9 cellular contexts compared by ENCODE assay signal in the genomic region with DNA sequence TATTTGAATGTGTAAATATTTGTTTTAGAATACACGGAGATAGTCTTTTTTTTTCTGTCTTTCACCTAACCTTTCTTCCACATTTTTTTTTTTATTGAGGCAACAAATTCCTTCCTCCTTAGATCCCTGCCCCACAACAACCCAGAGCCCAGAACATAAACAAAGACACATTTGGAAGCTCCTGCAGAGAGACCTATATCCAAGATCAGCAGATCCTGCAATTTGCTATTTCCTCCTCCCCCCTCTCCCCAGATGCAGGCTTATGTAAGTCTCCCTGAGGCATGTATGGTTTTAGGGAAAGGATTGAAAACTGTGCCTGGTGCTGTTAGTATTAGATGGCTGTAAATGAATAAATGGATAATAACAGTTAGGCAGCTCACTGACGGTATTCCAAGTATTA.
DNase-seq lines count a peak whose midpoint lies in the region; ATAC-seq, FAIRE-seq and TF ChIP-seq lines count a peak whose summit lies in the region.
"Had no signal": no experiment of that assay in that cellular context is flagged by ENCODE, and none has a peak within 500 bp of the region (broad histone marks: within the 10 kb centered on the region; RNA-seq: fewer than 3 reads in every experiment).

No MANE protein-coding gene starts in this region.

- ATAC-seq in A549 (peak in 1 of 2 experiments; percentile 32; a peak in 1 of 6 replicates), HG02610 (IDR thresholded peaks at IDR 0.05; ENCODE audit: unreplicated experiment) (no peak)
- ATAC-seq in activated CD8-positive, alpha-beta memory T cell treated with anti-CD3 and anti-CD28 coated beads, Interleukin-2, amount 10 ng/mL, durations not matched to agents 7 days and 5 days = no peak

- peak overlapping the region; percentile 62 to 64; a peak in 5 of 6 replicates for H3K27ac ChIP-seq in A549
- peak overlapping the region in 1 of 2 donors; percentile 50 for H3K27ac ChIP-seq in testis

- H3K27me3 ChIP-seq in testis = no peaks in the 10 kb centered on the region

- no peaks in the 10 kb centered on the region for H3K36me3 ChIP-seq in testis (ENCODE audit: low read depth, missing control alignments)

- intact Hi-C loops in testis (cut with DNase I; ENCODE audit: low total_unique reads) = no loop called here

- in situ Hi-C loops in astrocyte of the spinal cord (cut with HindIII; ENCODE audit: low sequenced_read_pairs) = no loop called here

- POLR2A ChIA-PET in A549 (lab: Yijun Ruan, JAX) = no interaction called here

- TF ChIP-seq EP300 in A549 (IDR thresholded peaks at IDR 0.05) = no peak

- no peaks in the 10 kb centered on the region for H3K36me3 Mint-ChIP-seq in activated CD8-positive, alpha-beta memory T cell treated with anti-CD3 and anti-CD28 coated beads, Interleukin-2, amount 10 ng/mL, durations not matched to agents 7 days and 5 days

- TF ChIP-seq CTCF in A549 (IDR thresholded peaks at IDR 0.05) (no peak), astrocyte of the spinal cord (IDR thresholded peaks at IDR 0.05; ENCODE audit: low read depth, low read length) (no peak), testis (IDR thresholded peaks at IDR 0.05) (no peak)

- H3K27ac Mint-ChIP-seq in activated CD8-positive, alpha-beta memory T cell treated with anti-CD3 and anti-CD28 coated beads, Interleukin-2, amount 10 ng/mL, durations not matched to agents 7 days and 5 days = no peak overlapping the region

- TF ChIP-seq RAD21 in A549 (conservative IDR thresholded peaks at IDR 0.05 in 1 of 2, IDR thresholded peaks at IDR 0.05 in 1 of 2) = no peak

- CTCF ChIA-PET in A549 (lab: Yijun Ruan, JAX) = interaction anchor here (0.7 kb wide), 1 partner anchor 100 kb away, joined by 5 read pairs; no protein-coding TSS in a partner anchor
- CTCF ChIA-PET in activated CD8-positive, alpha-beta memory T cell treated with anti-CD3 and anti-CD28 coated beads, Interleukin-2, amount 10 ng/mL, durations not matched to agents 7 days and 5 days (lab: Charles Lee) = no interaction called here

- no peak for FAIRE-seq in A549 (lab: Jason Lieb, UNC)

- no peak overlapping the region for H3K4me3 Mint-ChIP-seq in activated CD8-positive, alpha-beta memory T cell treated with anti-CD3 and anti-CD28 coated beads, Interleukin-2, amount 10 ng/mL, durations not matched to agents 7 days and 5 days

- H3K4me1 ChIP-seq in A549 = peaks cover 59% of the 10 kb centered on the region
- H3K4me1 ChIP-seq in testis = no peaks in the 10 kb centered on the region

- no peaks in the 10 kb centered on the region for H3K9me3 Mint-ChIP-seq in activated CD8-positive, alpha-beta memory T cell treated with anti-CD3 and anti-CD28 coated beads, Interleukin-2, amount 10 ng/mL, durations not matched to agents 7 days and 5 days (ENCODE audit: low read depth)

- H3K9me3 ChIP-seq in A549 (no peaks in the 10 kb centered on the region), testis (no peaks in the 10 kb centered on the region)

- peak overlapping the region; percentile 60 for H3K4me2 ChIP-seq in A549

- TF ChIP-seq POLR2A in A549 (IDR thresholded peaks at IDR 0.05; ENCODE audit: low read length) (no peak), testis (IDR thresholded peaks at IDR 0.05) (no peak)

- DNase-seq in A549 (ENCODE audit: low read depth in 1 of 2, low spot score in 1 of 2) (no peak), HT-29 (ENCODE audit: low spot score) (peak; percentile 13), astrocyte of the spinal cord (ENCODE audit: low read depth, low spot score) (peak; percentile 73), left kidney (ENCODE audit: low read depth, low spot score) (peak; percentile 46), testis (no peak)
- DNase-seq in activated CD8-positive, alpha-beta memory T cell treated with anti-CD3 and anti-CD28 coated beads, Interleukin-2, amount 10 ng/mL, durations not matched to agents 7 days and 5 days = no peak
- no peak for DNase-seq in stimulated activated CD4-positive, alpha-beta T cell treated with anti-CD3 and anti-CD28 coated beads, Interleukin-12 subunit alpha, Interleukin-12 subunit beta, amount 100 ng/mL, for 4 hours
- DNase-seq: C1 segment of cervical spinal cord had no signal

- H3K27me3 Mint-ChIP-seq in activated CD8-positive, alpha-beta memory T cell treated with anti-CD3 and anti-CD28 coated beads, Interleukin-2, amount 10 ng/mL, durations not matched to agents 7 days and 5 days = peaks cover 4% of the 10 kb centered on the region

- H3K4me1 Mint-ChIP-seq in activated CD8-positive, alpha-beta memory T cell treated with anti-CD3 and anti-CD28 coated beads, Interleukin-2, amount 10 ng/mL, durations not matched to agents 7 days and 5 days = no peaks in the 10 kb centered on the region

- WGBS in A549 (ENCODE audit: missing lambda C conversion rate) = 13% methylated on average over 2 of the region's 2 CpGs
- 56 to 57% methylated on average over 2 of the region's 2 CpGs for WGBS in testis, 2 donors

- H3K4me3 ChIP-seq in A549 = no peak overlapping the region
- H3K4me3 ChIP-seq in astrocyte of the spinal cord (ENCODE audit: low read depth, low read length) = no peak overlapping the region
- no peak overlapping the region for H3K4me3 ChIP-seq in testis

TF ChIP-seq in A549, 52 proteins besides CTCF, POLR2A, EP300 and RAD21:
- TF ChIP-seq HDAC2 (IDR thresholded peaks at IDR 0.05) = no peak
- TF ChIP-seq TFCP2L1 (CRISPR knock-in tag; IDR thresholded peaks at IDR 0.05) = no peak
- no peak for TF ChIP-seq HOXB5 (CRISPR knock-in tag; IDR thresholded peaks at IDR 0.05)
- TF ChIP-seq NR3C1 (IDR thresholded peaks at IDR 0.05) = no peak
- no peak for TF ChIP-seq HEYL (CRISPR knock-in tag; IDR thresholded peaks at IDR 0.05)
- TF ChIP-seq MYC (IDR thresholded peaks at IDR 0.05; ENCODE audit: borderline replicate concordance, low read length) = no peak
- TF ChIP-seq, protein P1, sequence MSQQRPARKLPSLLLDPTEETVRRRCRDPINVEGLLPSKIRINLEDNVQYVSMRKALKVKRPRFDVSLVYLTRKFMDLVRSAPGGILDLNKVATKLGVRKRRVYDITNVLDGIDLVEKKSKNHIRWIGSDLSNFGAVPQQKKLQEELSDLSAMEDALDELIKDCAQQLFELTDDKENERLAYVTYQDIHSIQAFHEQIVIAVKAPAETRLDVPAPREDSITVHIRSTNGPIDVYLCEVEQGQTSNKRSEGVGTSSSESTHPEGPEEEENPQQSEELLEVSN (IDR thresholded peaks at IDR 0.05; ENCODE audit: borderline replicate concordance, low read depth) = no peak
- no peak for TF ChIP-seq JUN (IDR thresholded peaks at IDR 0.05)

Comparison
In these comparisons a context has a peak if more than half of its experiments do, and no peak if none do; other contexts are left out.
1. DNase-seq: peak in HT-29 (single experiment), astrocyte of the spinal cord (single experiment) and left kidney (single experiment); none in A549 (0 of 2), activated CD8-positive, alpha-beta memory T cell treated with anti-CD3 and anti-CD28 coated beads, Interleukin-2, amount 10 ng/mL, durations not matched to agents 7 days and 5 days (single experiment), stimulated activated CD4-positive, alpha-beta T cell treated with anti-CD3 and anti-CD28 coated beads, Interleukin-12 subunit alpha, Interleukin-12 subunit beta, amount 100 ng/mL, for 4 hours (single experiment) and testis (single experiment).